Comparison of ENCODE assay signal across 19 cellular contexts in the genomic region with DNA sequence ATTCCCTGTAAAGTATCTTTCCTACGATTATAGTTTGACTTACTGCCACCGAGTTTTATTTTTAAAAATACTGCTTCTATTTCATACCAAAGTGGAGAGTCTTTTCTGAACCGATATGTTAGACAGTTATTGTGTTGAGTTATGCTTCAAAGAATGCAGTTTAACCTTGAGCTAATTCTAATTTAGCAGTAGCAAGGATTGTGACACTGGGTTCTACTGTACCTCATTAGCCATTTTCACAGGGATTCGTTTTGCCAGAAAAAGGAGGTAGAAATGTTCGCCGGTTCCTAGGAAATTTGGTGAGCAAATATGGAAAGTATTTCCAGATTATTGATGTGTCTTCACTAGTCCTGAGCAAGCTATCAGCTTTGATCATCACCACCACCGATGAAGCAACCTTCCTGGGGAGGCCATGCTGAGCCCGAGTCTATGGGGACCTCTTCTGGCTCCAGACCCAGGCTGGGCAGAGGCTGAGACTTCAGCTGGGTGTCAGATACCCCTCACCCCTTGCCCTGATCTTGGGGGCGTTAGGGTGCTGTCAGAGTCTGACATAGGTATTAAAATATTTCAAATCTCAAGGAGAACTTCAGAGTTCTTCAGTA. TPM values are rescaled to one million over a fixed set of nuclear protein-coding genes. Genes with fewer than 3 reads are reported as not detected.
DNase-seq lines count a peak whose midpoint lies in the region; ATAC-seq, FAIRE-seq and TF ChIP-seq lines count a peak whose summit lies in the region.
"Had no signal": no experiment of that assay in that cellular context is flagged by ENCODE, and none has a peak within 500 bp of the region (broad histone marks: within the 10 kb centered on the region; RNA-seq: fewer than 3 reads in every experiment).

No MANE protein-coding gene starts in this region.

- no peak overlapping the region for H3K4me3 ChIP-seq in SK-N-SH (ENCODE audit: low read depth in 2 of 2, low read length in 1 of 2)
- no peak overlapping the region for H3K4me3 ChIP-seq in endothelial cell of umbilical vein (replicated peaks in 1 of 3; ENCODE audit: insufficient read depth in 1 of 3, low read depth in 1 of 3, low read length in 3 of 3)
- H3K4me3 ChIP-seq: GM23248, K562 had no signal

- TF ChIP-seq POLR2A in endothelial cell of umbilical vein (IDR thresholded peaks at IDR 0.05; ENCODE audit: low read depth, low read length) = no peak

- intact Hi-C loops in endothelial cell of umbilical vein (cut with micrococcal nuclease) = no loop called here

- no peaks in the 10 kb centered on the region for H4K20me1 ChIP-seq in SK-N-SH (ENCODE audit: insufficient read depth)
- no peaks in the 10 kb centered on the region for H4K20me1 ChIP-seq in endothelial cell of umbilical vein (replicated peaks; ENCODE audit: control insufficient read depth, extremely low read depth, insufficient read depth, low read length)

- H3K27ac ChIP-seq in SK-N-SH (ENCODE audit: low read depth in 2 of 2, low read length in 1 of 2) (peak overlapping the region in 1 of 2 experiments; percentile 98; a peak in 2 of 4 replicates), endothelial cell of umbilical vein (ENCODE audit: insufficient read depth, low read depth, low read length) (peak overlapping the region; percentile 72), substantia nigra (ENCODE audit: low read depth, low read length, poor library complexity, severe bottlenecking) (peak overlapping the region; percentile 64)
- H3K27ac ChIP-seq: 22Rv1, C4-2B, GM23248 had no signal

- H3K79me2 ChIP-seq in SK-N-SH (ENCODE audit: insufficient read depth) (peaks cover 9% of the 10 kb centered on the region), endothelial cell of umbilical vein (ENCODE audit: control insufficient read depth, insufficient read depth, low read length) (peaks cover 6% of the 10 kb centered on the region)

- ATAC-seq in SK-N-SH treated with all-trans-retinoic acid at 6 μM for 48 hours (no peak), GM19328 (IDR thresholded peaks at IDR 0.05; ENCODE audit: unreplicated experiment) (no peak)
- ATAC-seq: K562 had no signal

- BruUV-seq in endothelial cell of umbilical vein (replicated peaks; lab: Mats Ljungman, UMichigan) = no TSS peak

- CTCF ChIA-PET in SK-N-SH (lab: Yijun Ruan, JAX) = interaction anchor here (1.7 to 1.9 kb wide), 2 partner anchors 9 to 550 kb away, joined by 4 to 5 read pairs; no protein-coding TSS in a partner anchor
- CTCF ChIA-PET in endothelial cell of umbilical vein (lab: Charles Lee) = interaction anchor here (0.8 to 4.2 kb wide), 8 partner anchors 10 to 121 kb away, joined by 3 to 19 read pairs (median 6); no protein-coding TSS in a partner anchor

- H3K9me3 ChIP-seq in SK-N-SH (peaks cover 5% of the 10 kb centered on the region; the same call in 1 of the 2 replicates), endothelial cell of umbilical vein (replicated peaks; ENCODE audit: control insufficient read depth, insufficient read depth, low read length) (no peaks in the 10 kb centered on the region)

- TF ChIP-seq CTCF in SK-N-SH (IDR thresholded peaks at IDR 0.05) = no peak
- no peak for TF ChIP-seq CTCF in brain (conservative IDR thresholded peaks at IDR 0.05)
- TF ChIP-seq CTCF in endothelial cell of umbilical vein (IDR thresholded peaks at IDR 0.05; ENCODE audit: extremely low read depth in 1 of 2, insufficient read depth in 1 of 2, low read depth in 1 of 2, low read length in 2 of 2) = no peak
- TF ChIP-seq CTCF in D721Med (IDR thresholded peaks at IDR 0.05; ENCODE audit: insufficient read depth, missing control alignments) = no peak

- peaks cover 50% of the 10 kb centered on the region for H3K36me3 Mint-ChIP-seq in brain

- peaks cover 42% of the 10 kb centered on the region for H3K4me1 Mint-ChIP-seq in brain

- H3K27me3 Mint-ChIP-seq in brain = no peaks in the 10 kb centered on the region

- H3K9ac ChIP-seq in SK-N-SH = no peak overlapping the region
- no peak overlapping the region for H3K9ac ChIP-seq in endothelial cell of umbilical vein (replicated peaks; ENCODE audit: extremely low read depth, insufficient read depth, low read length)
- H3K9ac ChIP-seq: GM23248 had no signal

- peak; percentile 12 for FAIRE-seq in endothelial cell of umbilical vein (lab: Jason Lieb, UNC)
- FAIRE-seq in D721Med (lab: Jason Lieb, UNC) = no peak
- FAIRE-seq: G401.6, GM12892, K562 had no signal

- DNase-seq in SK-N-SH (no peak), endothelial cell of umbilical vein (ENCODE audit: low read depth, low spot score) (peak; percentile 20), substantia nigra (lab: John Stamatoyannopoulos, UW) (no peak), D721Med (ENCODE audit: insufficient read length, low spot score) (no peak), NCI-H69 (lab: John Stamatoyannopoulos, UW) (no peak)
- DNase-seq: NCI-H1048, NCI-H1694, NCI-H2107, NCI-H345, NCI-H526 treated with DMSO at 0.1 percent for 48 hours had no signal

- no peak overlapping the region for H3K4me3 Mint-ChIP-seq in brain

- H3K4me1 ChIP-seq in SK-N-SH (ENCODE audit: control insufficient read depth in 1 of 2, insufficient read depth in 2 of 2, low read depth in 1 of 2, low read length in 1 of 2) (peaks cover 0 to 10% of the 10 kb centered on the region in 2 experiments; a peak in 3 of 4 replicates), endothelial cell of umbilical vein (ENCODE audit: control insufficient read depth, extremely low read depth, insufficient read depth, low read length) (peaks cover 40% of the 10 kb centered on the region)

- POLR2A ChIA-PET in SK-N-SH (lab: Yijun Ruan, JAX) (no interaction called here), endothelial cell of umbilical vein (lab: Charles Lee) (interaction anchor here (1.2 to 1.6 kb wide), 2 partner anchors 13 to 65 kb away, joined by 3 to 6 read pairs; a partner anchor contains a TSS)

- dilution Hi-C loops in endothelial cell of umbilical vein (cut with MboI; ENCODE audit: extremely low pct_ligation_motif_present, low sequenced_read_pairs) = no loop called here

- H3K27ac Mint-ChIP-seq in brain = peak overlapping the region in 3 of 5 experiments; percentile 8 to 83 (median 14)

- H3K27me3 ChIP-seq in SK-N-SH (ENCODE audit: insufficient read depth) (no peaks in the 10 kb centered on the region), endothelial cell of umbilical vein (ENCODE audit: control insufficient read depth in 2 of 2, insufficient read depth in 2 of 2, low read length in 2 of 2) (no peaks in the 10 kb centered on the region)

- H3K36me3 ChIP-seq in SK-N-SH (replicated peaks in 1 of 2; ENCODE audit: control insufficient read depth in 1 of 2, insufficient read depth in 2 of 2, low read length in 1 of 2) (peaks cover 17 to 23% of the 10 kb centered on the region in 2 experiments), endothelial cell of umbilical vein (ENCODE audit: control insufficient read depth in 2 of 2, extremely low read depth in 1 of 2, insufficient read depth in 2 of 2, low read length in 2 of 2) (no peaks in the 10 kb centered on the region)

- H3K9me2 ChIP-seq in SK-N-SH = no peaks in the 10 kb centered on the region

- H2AFZ ChIP-seq in SK-N-SH (ENCODE audit: low read depth) = no peak overlapping the region
- no peak overlapping the region for H2AFZ ChIP-seq in endothelial cell of umbilical vein (ENCODE audit: low read depth, low read length)
- H2AFZ ChIP-seq: GM23248 had no signal

- 90% methylated on average over 9 of the region's 9 CpGs for WGBS in SK-N-SH (ENCODE audit: low lambda C conversion rate)

- H3F3A ChIP-seq in SK-N-SH (replicated peaks; ENCODE audit: insufficient read depth) = peaks cover 22% of the 10 kb centered on the region

- H3K4me2 ChIP-seq in SK-N-SH (peak overlapping the region; percentile 29; the same call in 1 of the 2 replicates), endothelial cell of umbilical vein (ENCODE audit: insufficient read depth, low read length) (peak overlapping the region; percentile 61)

- no peaks in the 10 kb centered on the region for H3K9me1 ChIP-seq in endothelial cell of umbilical vein (replicated peaks; ENCODE audit: control insufficient read depth, extremely low read depth, insufficient read depth, low read length)

- TF ChIP-seq EP300 in SK-N-SH (IDR thresholded peaks at IDR 0.05; ENCODE audit: borderline replicate concordance in 1 of 2, low read depth in 1 of 2, low read length in 1 of 2) = no peak

- no peak for TF ChIP-seq RAD21 in SK-N-SH (IDR thresholded peaks at IDR 0.05; ENCODE audit: low read length)

- H3K9me3 Mint-ChIP-seq in brain = peaks cover 5 to 11% (median 7%) of the 10 kb centered on the region in 5 experiments

TF ChIP-seq in SK-N-SH, 30 proteins besides CTCF, POLR2A, EP300 and RAD21 (continues in another document):
- no peak for TF ChIP-seq MXI1 (IDR thresholded peaks at IDR 0.05; ENCODE audit: low read depth, low read length)

TF ChIP-seq in SK-N-SH treated with all-trans-retinoic acid at 6 μM for 48 hours, 23 proteins besides CTCF, POLR2A, EP300 and RAD21 (continues in another document):
- TF ChIP-seq ZFP3 (CRISPR knock-in tag; IDR thresholded peaks at IDR 0.05) = no peak

RNA-seq across cellular contexts. Expression of a gene that starts 13.6 kb away (rescaled TPM):
- polyA plus RNA-seq in SK-N-SH (2012; rRNA removed) = 29.1 and 31.4 TPM in 2 replicates
- polyA plus RNA-seq in SK-N-SH (2012; cell fraction: cytosol; rRNA removed) = 45.1 and 60.1 TPM in 2 replicates
- polyA plus RNA-seq in SK-N-SH (2012; cell fraction: nucleus; rRNA removed) = 6.3 and 10.9 TPM in 2 replicates
- polyA plus RNA-seq in brain (ENCODE audit: insufficient read depth, low read depth, low replicate concordance) = 109 TPM
- 50.9 and 52.0 TPM in 2 replicates for total RNA-seq in endothelial cell of umbilical vein
- polyA plus RNA-seq in endothelial cell of umbilical vein = 27.1 and 42.6 TPM in 2 replicates
- polyA plus RNA-seq in endothelial cell of umbilical vein (2011; cell fraction: cytosol; rRNA removed) = 38.9 and 47.8 TPM in 2 replicates
- 13.7 and 18.6 TPM in 2 replicates for polyA plus RNA-seq in endothelial cell of umbilical vein (2011; cell fraction: nucleus; rRNA removed)
- polyA plus RNA-seq in endothelial cell of umbilical vein (2012) = 40.2 and 60.5 TPM in 2 replicates
- polyA minus RNA-seq in endothelial cell of umbilical vein = 12.5 and 16.9 TPM in 2 replicates
- 22.4 TPM for polyA minus RNA-seq in endothelial cell of umbilical vein (2011; cell fraction: cytosol; rRNA and poly(A)+ RNA removed)
- polyA minus RNA-seq in endothelial cell of umbilical vein (2011; cell fraction: nucleus; rRNA and poly(A)+ RNA removed) = 4.7 and 9.0 TPM in 2 replicates

RNA-seq across cellular contexts. Expression of a gene that starts 32.0 kb away (rescaled TPM):
- polyA plus RNA-seq in SK-N-SH (2012; rRNA removed) (1.8 and 2.0 TPM in 2 replicates), brain (ENCODE audit: insufficient read depth, low read depth, low replicate concordance) (2.0 TPM), endothelial cell of umbilical vein (2.6 and 3.0 TPM in 2 replicates)
- 0.80 and 1.3 TPM in 2 replicates for polyA plus RNA-seq in SK-N-SH (2012; cell fraction: cytosol; rRNA removed)
- 3.0 and 3.6 TPM in 2 replicates for polyA plus RNA-seq in SK-N-SH (2012; cell fraction: nucleus; rRNA removed)
- total RNA-seq in endothelial cell of umbilical vein = 18.8 and 19.1 TPM in 2 replicates
- 2.8 and 3.1 TPM in 2 replicates for polyA plus RNA-seq in endothelial cell of umbilical vein (2011; cell fraction: cytosol; rRNA removed)
- polyA plus RNA-seq in endothelial cell of umbilical vein (2011; cell fraction: nucleus; rRNA removed) = 11.8 and 12.8 TPM in 2 replicates
- polyA plus RNA-seq in endothelial cell of umbilical vein (2012) = 2.7 and 3.3 TPM in 2 replicates
- 8.7 and 9.0 TPM in 2 replicates for polyA minus RNA-seq in endothelial cell of umbilical vein
- 0.20 TPM for polyA minus RNA-seq in endothelial cell of umbilical vein (2011; cell fraction: cytosol; rRNA and poly(A)+ RNA removed)
- 11.5 and 12.4 TPM in 2 replicates for polyA minus RNA-seq in endothelial cell of umbilical vein (2011; cell fraction: nucleus; rRNA and poly(A)+ RNA removed)
